1 cellular context compared by ENCODE assay signal in genomic region chr17:36545465-36546417, GRCh38.
TF ChIP-seq lines count a peak whose summit lies in the region.

No MANE protein-coding gene starts in this region.

TF ChIP-seq in WTC11, 78 proteins besides CTCF, POLR2A, EP300 and RAD21 (continued from another document):
- TF ChIP-seq ETV6 (CRISPR knock-in tag; IDR thresholded peaks at IDR 0.05): peak; percentile 70; the same call in 1 of the 2 replicates
- TF ChIP-seq JAZF1 (CRISPR knock-in tag; IDR thresholded peaks at IDR 0.05): no peak
- no peak for TF ChIP-seq CDX4 (CRISPR knock-in tag; IDR thresholded peaks at IDR 0.05; ENCODE audit: borderline replicate concordance)
- no peak for TF ChIP-seq JUN (CRISPR knock-in tag; IDR thresholded peaks at IDR 0.05)
- no peak for TF ChIP-seq PREB (CRISPR knock-in tag; IDR thresholded peaks at IDR 0.05; ENCODE audit: borderline replicate concordance)
- no peak for TF ChIP-seq SMAD4 (CRISPR knock-in tag; IDR thresholded peaks at IDR 0.05)
- TF ChIP-seq MAX (CRISPR knock-in tag; IDR thresholded peaks at IDR 0.05): no peak
- TF ChIP-seq ZNF396 (CRISPR knock-in tag; IDR thresholded peaks at IDR 0.05; ENCODE audit: borderline replicate concordance): no peak
- TF ChIP-seq STAT6 (CRISPR knock-in tag; conservative IDR thresholded peaks at IDR 0.05; ENCODE audit: low read depth): no peak
- TF ChIP-seq CREB1 (CRISPR knock-in tag; IDR thresholded peaks at IDR 0.05): no peak
- no peak for TF ChIP-seq ATF2 (CRISPR knock-in tag; IDR thresholded peaks at IDR 0.05; ENCODE audit: borderline replicate concordance, low read depth)
- TF ChIP-seq E2F1 (CRISPR knock-in tag; IDR thresholded peaks at IDR 0.05): no peak
- TF ChIP-seq ATF6 (CRISPR knock-in tag; IDR thresholded peaks at IDR 0.05): no peak
- no peak for TF ChIP-seq SOX15 (CRISPR knock-in tag; IDR thresholded peaks at IDR 0.05)
- peak; percentile 79 for TF ChIP-seq NFYB (CRISPR knock-in tag; conservative IDR thresholded peaks at IDR 0.05; ENCODE audit: low read depth)
- TF ChIP-seq ATF1 (CRISPR knock-in tag; IDR thresholded peaks at IDR 0.05): no peak
- no peak for TF ChIP-seq SMAD3 (CRISPR knock-in tag; IDR thresholded peaks at IDR 0.05; ENCODE audit: borderline replicate concordance)
- no peak for TF ChIP-seq ZSCAN18 (CRISPR knock-in tag; IDR thresholded peaks at IDR 0.05)
- TF ChIP-seq ZNF423 (CRISPR knock-in tag; IDR thresholded peaks at IDR 0.05): no peak
- peak; percentile 83 for TF ChIP-seq FOXP4 (CRISPR knock-in tag; IDR thresholded peaks at IDR 0.05)
- TF ChIP-seq ESRRA (CRISPR knock-in tag; IDR thresholded peaks at IDR 0.05; ENCODE audit: borderline replicate concordance): no peak
- no peak for TF ChIP-seq ZBTB21 (CRISPR knock-in tag; IDR thresholded peaks at IDR 0.05; ENCODE audit: borderline replicate concordance)
- no peak for TF ChIP-seq MLX (CRISPR knock-in tag; IDR thresholded peaks at IDR 0.05)
- no peak for TF ChIP-seq NFE2L1 (CRISPR knock-in tag; IDR thresholded peaks at IDR 0.05)
- no peak for TF ChIP-seq NFATC4 (CRISPR knock-in tag; IDR thresholded peaks at IDR 0.05)
- TF ChIP-seq ELF4 (CRISPR knock-in tag; IDR thresholded peaks at IDR 0.05; ENCODE audit: low read depth): no peak
- TF ChIP-seq USF2 (CRISPR knock-in tag; IDR thresholded peaks at IDR 0.05): no peak
- peak; percentile 63; the same call in 1 of the 2 replicates for TF ChIP-seq GABPB1 (CRISPR knock-in tag; IDR thresholded peaks at IDR 0.05)
- TF ChIP-seq ZNF232 (CRISPR knock-in tag; IDR thresholded peaks at IDR 0.05): no peak
- TF ChIP-seq TEAD4 (CRISPR knock-in tag; IDR thresholded peaks at IDR 0.05): no peak
TF ChIP-seq in WTC11: peak in this region for 13.
